ENCODE assay signal across 17 cellular contexts in the genomic region with DNA sequence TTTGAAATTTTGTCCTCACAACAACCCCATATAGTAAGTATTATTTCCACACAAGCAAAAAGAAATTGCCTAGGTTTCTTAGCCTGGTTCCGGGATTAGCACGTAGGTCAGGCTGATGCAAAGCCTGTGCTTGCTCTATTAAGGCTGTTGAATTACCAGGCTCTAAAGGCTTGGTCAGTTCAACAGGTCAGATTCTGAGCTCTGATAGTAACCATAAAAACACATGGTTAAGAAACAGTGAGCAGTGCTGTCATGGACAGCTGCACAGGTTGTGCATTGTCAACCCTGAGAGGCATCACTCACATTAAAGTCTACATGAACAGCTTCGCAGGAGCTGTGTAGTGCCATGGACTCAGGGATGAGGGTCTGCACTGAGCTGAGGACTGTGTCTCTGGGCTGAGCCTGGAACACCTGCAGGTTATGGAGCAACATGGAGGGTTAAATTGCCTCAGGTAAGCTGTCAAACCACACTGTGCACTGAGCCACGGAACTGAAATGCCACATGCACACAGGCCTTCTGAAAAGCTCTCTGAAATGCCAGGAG.
DNase-seq lines count a peak whose midpoint lies in the region; ATAC-seq and TF ChIP-seq lines count a peak whose summit lies in the region.
"Had no signal": no experiment of that assay in that cellular context is flagged by ENCODE, and none has a peak within 500 bp of the region (broad histone marks: within the 10 kb centered on the region; RNA-seq: fewer than 3 reads in every experiment).

No MANE protein-coding gene starts in this region.

- H3K9me3 Mint-ChIP-seq in GM23338 = peaks cover 17% of the 10 kb centered on the region

- peak overlapping the region; percentile 31; the same call in 1 of the 2 replicates for H3K27ac Mint-ChIP-seq in GM23338

- H3K4me1 ChIP-seq in GM23338 (ENCODE audit: insufficient read depth) (peaks cover 21% of the 10 kb centered on the region), PC-9 (replicated peaks; ENCODE audit: insufficient read depth) (peaks cover 48% of the 10 kb centered on the region), rectal smooth muscle tissue (ENCODE audit: control insufficient read depth, insufficient read depth, low read length) (no peaks in the 10 kb centered on the region)

- no peak overlapping the region for H3K4me3 Mint-ChIP-seq in GM23338

- intact Hi-C loops in PC-9 (cut with micrococcal nuclease; ENCODE audit: unreplicated experiment) = no loop called here

- H3K9me2 ChIP-seq in GM23338 (ENCODE audit: insufficient read depth) = no peaks in the 10 kb centered on the region
- no peaks in the 10 kb centered on the region for H3K9me2 ChIP-seq in PC-9 (ENCODE audit: insufficient read depth)
- H3K9me2 ChIP-seq: SK-N-SH had no signal

- H3K27me3 ChIP-seq in GM23338 (ENCODE audit: insufficient read depth) (no peaks in the 10 kb centered on the region), PC-9 (ENCODE audit: insufficient read depth, low read depth) (no peaks in the 10 kb centered on the region), rectal smooth muscle tissue (ENCODE audit: control insufficient read depth, insufficient read depth, low read length) (no peaks in the 10 kb centered on the region)

- H3K4me3 ChIP-seq in GM23338 (no peak overlapping the region), PC-9 (no peak overlapping the region), rectal smooth muscle tissue (ENCODE audit: low read length) (no peak overlapping the region)
- H3K4me3 ChIP-seq: GM12878 had no signal

- peaks cover 17% of the 10 kb centered on the region; the same call in 1 of the 2 replicates for H3F3A ChIP-seq in GM23338 (replicated peaks; ENCODE audit: low read depth)
- peaks cover 31% of the 10 kb centered on the region for H3F3A ChIP-seq in PC-9 (ENCODE audit: insufficient read depth, low read depth)

- no peak for DNase-seq in GM23338 (ENCODE audit: low spot score)
- peak in 1 of 2 experiments; percentile 80 for DNase-seq in PC-9
- peak; percentile 29 for DNase-seq in left kidney (ENCODE audit: low read depth, low spot score)
- DNase-seq in stimulated activated naive CD8-positive, alpha-beta T cell treated with anti-CD3 and anti-CD28 coated beads, Interleukin-15, Interleukin-2, amounts not matched to agents 100 U/mL and 50 U/mL, for 24 hours = no peak
- no peak for DNase-seq in iPS-NIHi7 (ENCODE audit: extremely low spot score)
- DNase-seq: GOT3, KBM-7, MM.1S, NCI-H2029, NCI-H446 treated with DMSO at 0.1 percent for 48 hours, NCI-H526 treated with DMSO at 0.1 percent for 48 hours, SIG-M5, SK-N-SH, SW 1271 had no signal

- H3K4me1 Mint-ChIP-seq in GM23338 = peaks cover 46% of the 10 kb centered on the region

- H3K27me3 Mint-ChIP-seq in GM23338 (ENCODE audit: insufficient read depth, low read depth, poor library complexity) = peaks cover 6% of the 10 kb centered on the region

- peaks cover 11% of the 10 kb centered on the region for H3K9me3 ChIP-seq in PC-9 (ENCODE audit: insufficient read depth, low read depth)
- H3K9me3 ChIP-seq: SK-N-SH had no signal

- H3K9ac ChIP-seq in rectal smooth muscle tissue (ENCODE audit: low read length) = peak overlapping the region; percentile 32
- H3K9ac ChIP-seq: SK-N-SH had no signal

- H2AFZ ChIP-seq in GM23338 (no peak overlapping the region), PC-9 (no peak overlapping the region)

- POLR2A ChIA-PET in PC-9 (lab: Charles Lee; ENCODE audit: unreplicated experiment) = interaction anchor here (0.7 kb wide), 1 partner anchor 13 kb away, joined by 3 read pairs; no protein-coding TSS in a partner anchor

- no peak for TF ChIP-seq CTCF in GM23338 (conservative IDR thresholded peaks at IDR 0.05; ENCODE audit: low read depth in 2 of 2)
- TF ChIP-seq CTCF in PC-9 (conservative IDR thresholded peaks at IDR 0.05) = no peak

- BruUV-seq in PC-9 (replicated peaks; lab: Mats Ljungman, UMichigan) = no TSS peak

- H4K20me1 ChIP-seq in GM23338 (replicated peaks; ENCODE audit: insufficient read depth) (no peaks in the 10 kb centered on the region), PC-9 (ENCODE audit: insufficient read depth) (no peaks in the 10 kb centered on the region)

- ATAC-seq in GM23338 (no peak), HG03354 (IDR thresholded peaks at IDR 0.05; ENCODE audit: poor library complexity, severe bottlenecking, unreplicated experiment) (no peak)
- no peak for ATAC-seq in stimulated activated naive CD8-positive, alpha-beta T cell treated with anti-CD3 and anti-CD28 coated beads, Interleukin-15, Interleukin-2, amounts not matched to agents 100 U/mL and 50 U/mL, for 24 hours
- ATAC-seq: GM12878 had no signal

- peaks cover 93% of the 10 kb centered on the region for H3K36me3 Mint-ChIP-seq in GM23338 (ENCODE audit: low read depth)

- H3K79me2 ChIP-seq in GM23338 (replicated peaks; ENCODE audit: insufficient read depth) (peaks cover 27% of the 10 kb centered on the region), PC-9 (ENCODE audit: low read depth) (no peaks in the 10 kb centered on the region)

- H3K27ac ChIP-seq in GM23338 (ENCODE audit: low read depth) = peak overlapping the region; percentile 47; the same call in 1 of the 2 replicates
- H3K27ac ChIP-seq in PC-9 = peak overlapping the region; percentile 65
- H3K27ac ChIP-seq in rectal smooth muscle tissue (ENCODE audit: low read depth, low read length) = no peak overlapping the region

- peaks cover 18% of the 10 kb centered on the region for H3K36me3 ChIP-seq in GM23338 (ENCODE audit: insufficient read depth)
- H3K36me3 ChIP-seq in PC-9 (ENCODE audit: low read depth) = no peaks in the 10 kb centered on the region
- no peaks in the 10 kb centered on the region for H3K36me3 ChIP-seq in rectal smooth muscle tissue (ENCODE audit: control insufficient read depth, insufficient read depth, low read length)

- no peak overlapping the region for H3K4me2 ChIP-seq in GM23338
- peak overlapping the region; percentile 44 for H3K4me2 ChIP-seq in PC-9
- H3K4me2 ChIP-seq: SK-N-SH had no signal

- CTCF ChIA-PET in PC-9 (lab: Charles Lee) = interaction anchor here (0.6 kb wide), 2 partner anchors 97 to 151 kb away, joined by 3 to 8 read pairs; no protein-coding TSS in a partner anchor

TF ChIP-seq in GM23338, 12 proteins besides CTCF, POLR2A, EP300 and RAD21 (continues in another document):
- TF ChIP-seq, protein P1, sequence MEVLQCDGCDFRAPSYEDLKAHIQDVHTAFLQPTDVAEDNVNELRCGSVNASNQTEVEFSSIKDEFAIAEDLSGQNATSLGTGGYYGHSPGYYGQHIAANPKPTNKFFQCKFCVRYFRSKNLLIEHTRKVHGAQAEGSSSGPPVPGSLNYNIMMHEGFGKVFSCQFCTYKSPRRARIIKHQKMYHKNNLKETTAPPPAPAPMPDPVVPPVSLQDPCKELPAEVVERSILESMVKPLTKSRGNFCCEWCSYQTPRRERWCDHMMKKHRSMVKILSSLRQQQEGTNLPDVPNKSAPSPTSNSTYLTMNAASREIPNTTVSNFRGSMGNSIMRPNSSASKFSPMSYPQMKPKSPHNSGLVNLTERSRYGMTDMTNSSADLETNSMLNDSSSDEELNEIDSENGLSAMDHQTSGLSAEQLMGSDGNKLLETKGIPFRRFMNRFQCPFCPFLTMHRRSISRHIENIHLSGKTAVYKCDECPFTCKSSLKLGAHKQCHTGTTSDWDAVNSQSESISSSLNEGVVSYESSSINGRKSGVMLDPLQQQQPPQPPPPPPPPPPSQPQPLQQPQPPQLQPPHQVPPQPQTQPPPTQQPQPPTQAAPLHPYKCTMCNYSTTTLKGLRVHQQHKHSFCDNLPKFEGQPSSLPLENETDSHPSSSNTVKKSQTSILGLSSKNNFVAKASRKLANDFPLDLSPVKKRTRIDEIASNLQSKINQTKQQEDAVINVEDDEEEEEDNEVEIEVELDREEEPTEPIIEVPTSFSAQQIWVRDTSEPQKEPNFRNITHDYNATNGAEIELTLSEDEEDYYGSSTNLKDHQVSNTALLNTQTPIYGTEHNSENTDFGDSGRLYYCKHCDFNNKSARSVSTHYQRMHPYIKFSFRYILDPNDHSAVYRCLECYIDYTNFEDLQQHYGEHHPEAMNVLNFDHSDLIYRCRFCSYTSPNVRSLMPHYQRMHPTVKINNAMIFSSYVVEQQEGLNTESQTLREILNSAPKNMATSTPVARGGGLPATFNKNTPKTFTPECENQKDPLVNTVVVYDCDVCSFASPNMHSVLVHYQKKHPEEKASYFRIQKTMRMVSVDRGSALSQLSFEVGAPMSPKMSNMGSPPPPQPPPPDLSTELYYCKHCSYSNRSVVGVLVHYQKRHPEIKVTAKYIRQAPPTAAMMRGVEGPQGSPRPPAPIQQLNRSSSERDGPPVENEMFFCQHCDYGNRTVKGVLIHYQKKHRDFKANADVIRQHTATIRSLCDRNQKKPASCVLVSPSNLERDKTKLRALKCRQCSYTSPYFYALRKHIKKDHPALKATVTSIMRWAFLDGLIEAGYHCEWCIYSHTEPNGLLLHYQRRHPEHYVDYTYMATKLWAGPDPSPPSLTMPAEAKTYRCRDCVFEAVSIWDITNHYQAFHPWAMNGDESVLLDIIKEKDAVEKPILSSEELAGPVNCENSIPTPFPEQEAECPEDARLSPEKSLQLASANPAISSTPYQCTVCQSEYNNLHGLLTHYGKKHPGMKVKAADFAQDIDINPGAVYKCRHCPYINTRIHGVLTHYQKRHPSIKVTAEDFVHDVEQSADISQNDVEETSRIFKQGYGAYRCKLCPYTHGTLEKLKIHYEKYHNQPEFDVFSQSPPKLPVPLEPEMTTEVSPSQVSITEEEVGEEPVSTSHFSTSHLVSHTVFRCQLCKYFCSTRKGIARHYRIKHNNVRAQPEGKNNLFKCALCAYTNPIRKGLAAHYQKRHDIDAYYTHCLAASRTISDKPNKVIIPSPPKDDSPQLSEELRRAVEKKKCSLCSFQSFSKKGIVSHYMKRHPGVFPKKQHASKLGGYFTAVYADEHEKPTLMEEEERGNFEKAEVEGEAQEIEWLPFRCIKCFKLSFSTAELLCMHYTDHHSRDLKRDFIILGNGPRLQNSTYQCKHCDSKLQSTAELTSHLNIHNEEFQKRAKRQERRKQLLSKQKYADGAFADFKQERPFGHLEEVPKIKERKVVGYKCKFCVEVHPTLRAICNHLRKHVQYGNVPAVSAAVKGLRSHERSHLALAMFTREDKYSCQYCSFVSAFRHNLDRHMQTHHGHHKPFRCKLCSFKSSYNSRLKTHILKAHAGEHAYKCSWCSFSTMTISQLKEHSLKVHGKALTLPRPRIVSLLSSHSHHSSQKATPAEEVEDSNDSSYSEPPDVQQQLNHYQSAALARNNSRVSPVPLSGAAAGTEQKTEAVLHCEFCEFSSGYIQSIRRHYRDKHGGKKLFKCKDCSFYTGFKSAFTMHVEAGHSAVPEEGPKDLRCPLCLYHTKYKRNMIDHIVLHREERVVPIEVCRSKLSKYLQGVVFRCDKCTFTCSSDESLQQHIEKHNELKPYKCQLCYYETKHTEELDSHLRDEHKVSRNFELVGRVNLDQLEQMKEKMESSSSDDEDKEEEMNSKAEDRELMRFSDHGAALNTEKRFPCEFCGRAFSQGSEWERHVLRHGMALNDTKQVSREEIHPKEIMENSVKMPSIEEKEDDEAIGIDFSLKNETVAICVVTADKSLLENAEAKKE (CRISPR knock-in tag; IDR thresholded peaks at IDR 0.05) = no peak
- TF ChIP-seq ZNF114 (CRISPR knock-in tag; IDR thresholded peaks at IDR 0.05) (no peak), STAT1 (IDR thresholded peaks at IDR 0.05; ENCODE audit: unreplicated experiment) (no peak)
